In the genomic region with DNA sequence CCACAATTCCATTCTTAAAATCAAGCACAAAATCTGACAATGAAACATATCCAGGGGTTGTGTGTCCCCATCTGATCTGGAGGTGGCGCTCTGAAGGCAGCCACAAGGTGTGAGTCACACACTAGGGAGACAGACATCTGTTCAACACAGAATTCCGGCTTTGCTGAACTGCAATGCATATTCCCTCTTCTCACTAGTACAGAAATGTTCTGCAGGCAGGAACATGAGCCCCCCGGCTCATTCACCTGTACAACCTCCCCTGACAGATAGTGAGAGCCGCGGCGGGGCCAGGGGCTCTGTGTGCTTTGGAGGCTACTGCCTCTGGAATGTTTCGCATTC, we compare ENCODE assay signal across 8 cellular contexts. TPM values are rescaled to one million over a fixed set of nuclear protein-coding genes. Genes with fewer than 3 reads are reported as not detected.
DNase-seq lines count a peak whose midpoint lies in the region; ATAC-seq and TF ChIP-seq lines count a peak whose summit lies in the region.

No MANE protein-coding gene starts in this region.

- H3K36me3 ChIP-seq in left ventricle myocardium inferior, result peaks cover 63% of the 10 kb centered on the region

- H3K27me3 ChIP-seq in left ventricle myocardium inferior (ENCODE audit: low read depth), result no peaks in the 10 kb centered on the region

- TF ChIP-seq CTCF in GM12875 (IDR thresholded peaks at IDR 0.05; ENCODE audit: borderline replicate concordance, insufficient read depth, low read depth, low read length) (peak; percentile 33; the same call in 1 of the 2 replicates), left ventricle myocardium inferior (IDR thresholded peaks at IDR 0.05; ENCODE audit: borderline replicate concordance) (peak; percentile 41)

- H3K4me3 ChIP-seq in GM12875 (ENCODE audit: low read depth, low read length) (no peak overlapping the region), left ventricle myocardium inferior (no peak overlapping the region)

- DNase-seq in A172 (ENCODE audit: low spot score) (peak; percentile 61), SW 1271 (lab: John Stamatoyannopoulos, UW) (peak; percentile 16 to 53), left ventricle myocardium inferior (peak; percentile 13)

- H3K4me1 ChIP-seq in left ventricle myocardium inferior, result peaks cover 32% of the 10 kb centered on the region

- no peak overlapping the region for H3K27ac ChIP-seq in left ventricle myocardium inferior (replicated peaks)

- ATAC-seq in GM21423 (IDR thresholded peaks at IDR 0.05; ENCODE audit: unreplicated experiment), result no peak
- no peak for ATAC-seq in GM19035 (IDR thresholded peaks at IDR 0.05; ENCODE audit: unreplicated experiment)
- no peak for ATAC-seq in GM19324 (IDR thresholded peaks at IDR 0.05; ENCODE audit: low FRiP score, unreplicated experiment)
- no peak for ATAC-seq in HG03469 (IDR thresholded peaks at IDR 0.05; ENCODE audit: unreplicated experiment)

- H3K9me3 ChIP-seq in left ventricle myocardium inferior (replicated peaks), result no peaks in the 10 kb centered on the region

- intact Hi-C loops in left ventricle myocardium inferior (cut with micrococcal nuclease), result no loop called here

RNA-seq across cellular contexts. Expression of gene WDR1, which starts 41.9 kb away (rescaled TPM):
- total RNA-seq in A172 (2014; rRNA removed; shearing (Covaris generic)), result 271 and 296 TPM in 2 replicates
- total RNA-seq in left ventricle myocardium inferior, result 157 TPM

RNA-seq across cellular contexts. Expression of gene SLC2A9, which starts 53.4 kb away (rescaled TPM):
- not detected in 2 replicates for total RNA-seq in A172 (2014; rRNA removed; shearing (Covaris generic))
- total RNA-seq in left ventricle myocardium inferior, result 8.2 TPM
